9 cellular contexts compared by ENCODE assay signal in genomic region chr1:224615861-224616760, GRCh38. TPM values are rescaled to one million over a fixed set of nuclear protein-coding genes. Genes with fewer than 3 reads are reported as not detected.
DNase-seq lines count a peak whose midpoint lies in the region; ATAC-seq and TF ChIP-seq lines count a peak whose summit lies in the region.
"Had no signal": no experiment of that assay in that cellular context is flagged by ENCODE, and none has a peak within 500 bp of the region (broad histone marks: within the 10 kb centered on the region; RNA-seq: fewer than 3 reads in every experiment).

Gene CNIH3 (plus strand): TSS chr1:224616317. CDS start chr1:224617175, 858 bp downstream.

- peak within 1 kb of the TSS; percentile 66 for H3K4me3 Mint-ChIP-seq in activated naive CD4-positive, alpha-beta T cell treated with anti-CD3 and anti-CD28 coated beads, Interleukin-2, amount 50 U/mL, for 24 hours
- H3K4me3 Mint-ChIP-seq: memory B cell had no signal

- H3K4me1 ChIP-seq in iPS DF 6.9 (ENCODE audit: control insufficient read depth, insufficient read depth, low read length): peaks cover 4% of the 10 kb centered on the region
- peaks cover 9% of the 10 kb centered on the region for H3K4me1 ChIP-seq in smooth muscle cell (ENCODE audit: low read depth)

- H3K79me2 ChIP-seq in smooth muscle cell (ENCODE audit: low read depth): peaks cover 2% of the 10 kb centered on the region

- H3K27ac ChIP-seq in iPS DF 6.9 (ENCODE audit: low read length) (no peak within 1 kb of the TSS), smooth muscle cell (ENCODE audit: low read depth) (no peak within 1 kb of the TSS)

- ATAC-seq in GM19035 (IDR thresholded peaks at IDR 0.05; ENCODE audit: unreplicated experiment): no peak

- H3K9me3 ChIP-seq in iPS DF 6.9 (ENCODE audit: control insufficient read depth, insufficient read depth, low read length): no peaks in the 10 kb centered on the region
- no peaks in the 10 kb centered on the region for H3K9me3 ChIP-seq in smooth muscle cell (replicated peaks; ENCODE audit: low read depth)

- H3K9me3 Mint-ChIP-seq in activated naive CD4-positive, alpha-beta T cell treated with anti-CD3 and anti-CD28 coated beads, Interleukin-2, amount 50 U/mL, for 24 hours: no peaks in the 10 kb centered on the region

- H3K27ac Mint-ChIP-seq in activated naive CD4-positive, alpha-beta T cell treated with anti-CD3 and anti-CD28 coated beads, Interleukin-2, amount 50 U/mL, for 24 hours: no peak within 1 kb of the TSS
- H3K27ac Mint-ChIP-seq: memory B cell had no signal

- H3K36me3 Mint-ChIP-seq in activated naive CD4-positive, alpha-beta T cell treated with anti-CD3 and anti-CD28 coated beads, Interleukin-2, amount 50 U/mL, for 24 hours: no peaks in the 10 kb centered on the region
- H3K36me3 Mint-ChIP-seq: memory B cell had no signal

- peak within 1 kb of the TSS; percentile 92 for H3K4me2 ChIP-seq in smooth muscle cell

- peak within 1 kb of the TSS; percentile 39 for H2AFZ ChIP-seq in smooth muscle cell (ENCODE audit: low read depth)

- no peaks in the 10 kb centered on the region for H4K20me1 ChIP-seq in smooth muscle cell (ENCODE audit: low read depth)

- DNase-seq in ACHN (peak; percentile 72), GOT3 (lab: John Stamatoyannopoulos, UW) (peak; percentile 67), NCI-H748 treated with DMSO at 0.1 percent for 48 hours (lab: John Stamatoyannopoulos, UW) (peak; percentile 38), iPS DF 6.9 (ENCODE audit: low read depth, low spot score) (no peak), smooth muscle cell (lab: John Stamatoyannopoulos, UW; ENCODE audit: unreplicated experiment) (no peak)
- DNase-seq in effector CD4-positive, alpha-beta T cell: no peak

- peaks cover 40% of the 10 kb centered on the region for H3K27me3 Mint-ChIP-seq in activated naive CD4-positive, alpha-beta T cell treated with anti-CD3 and anti-CD28 coated beads, Interleukin-2, amount 50 U/mL, for 24 hours

- TF ChIP-seq CTCF in smooth muscle cell (IDR thresholded peaks at IDR 0.05; ENCODE audit: borderline replicate concordance, insufficient read depth, poor library complexity, severe bottlenecking): no peak

- no peaks in the 10 kb centered on the region for H3F3A ChIP-seq in smooth muscle cell (ENCODE audit: low read depth)

- H3K4me1 Mint-ChIP-seq in activated naive CD4-positive, alpha-beta T cell treated with anti-CD3 and anti-CD28 coated beads, Interleukin-2, amount 50 U/mL, for 24 hours: peaks cover 26% of the 10 kb centered on the region

- no CpG with 5 or more reads among the region's 91 CpGs for WGBS in iPS DF 6.9 (ENCODE audit: insufficient coverage, insufficient read length)
- WGBS in smooth muscle cell (ENCODE audit: low lambda C conversion rate): under 1% methylated on average over 83 of the region's 91 CpGs

- no peaks in the 10 kb centered on the region for H3K36me3 ChIP-seq in iPS DF 6.9 (ENCODE audit: control insufficient read depth, insufficient read depth, low read length)
- no peaks in the 10 kb centered on the region for H3K36me3 ChIP-seq in smooth muscle cell (ENCODE audit: low read depth)

- H3K9ac ChIP-seq in smooth muscle cell (ENCODE audit: low read depth): no peak within 1 kb of the TSS

- in situ Hi-C loops in ACHN (cut with HindIII; ENCODE audit: low pct_ligation_motif_present, low pct_unique_long_range_greater_than_20kb, low sequenced_read_pairs): no loop called here

- H3K27me3 ChIP-seq in iPS DF 6.9 (ENCODE audit: control insufficient read depth, insufficient read depth, low read length) (peaks cover 39% of the 10 kb centered on the region), smooth muscle cell (ENCODE audit: low read depth) (peaks cover 60% of the 10 kb centered on the region)

- peak within 1 kb of the TSS; percentile 25; the same call in 1 of the 2 replicates for H3K4me3 ChIP-seq in iPS DF 6.9 (ENCODE audit: low read length)
- peak within 1 kb of the TSS; percentile 58 for H3K4me3 ChIP-seq in smooth muscle cell

RNA-seq across cellular contexts. Expression of gene CNIH3, which starts in this region (rescaled TPM):
- total RNA-seq in smooth muscle cell: 5.3 and 8.0 TPM in 2 replicates
- 6.6 and 7.2 TPM in 2 replicates for polyA plus RNA-seq in smooth muscle cell

Comparison
In these comparisons a context has a peak if more than half of its experiments do, and no peak if none do; other contexts are left out.
1. DNase-seq: peak in ACHN (single experiment), GOT3 (single experiment) and NCI-H748 treated with DMSO at 0.1 percent for 48 hours (single experiment); none in iPS DF 6.9 (single experiment), smooth muscle cell (single experiment) and effector CD4-positive, alpha-beta T cell (single experiment).